ENCODE assay signal across 25 cellular contexts in the genomic region with DNA sequence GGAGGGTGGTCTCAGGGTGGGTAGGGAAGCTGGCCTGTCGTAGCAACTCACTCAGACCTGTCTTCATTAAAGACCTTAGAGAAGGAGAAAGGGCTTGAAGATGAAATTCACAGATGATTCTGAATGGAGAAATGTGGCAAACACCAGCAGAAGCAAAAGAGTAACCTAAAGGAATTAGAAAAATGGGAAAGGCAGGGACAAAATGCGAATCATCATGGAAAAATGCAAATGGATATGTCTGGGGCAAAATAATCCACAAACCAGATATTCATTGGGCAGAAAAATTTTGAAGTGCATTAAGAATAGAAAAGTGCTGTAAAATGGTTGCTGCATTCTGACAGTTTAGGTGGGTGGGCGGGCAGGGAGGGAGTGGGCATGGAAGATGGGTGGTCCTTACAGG.
"Had no signal": no experiment of that assay in that cellular context is flagged by ENCODE, and none has a peak within 500 bp of the region (broad histone marks: within the 10 kb centered on the region; RNA-seq: fewer than 3 reads in every experiment).

No MANE protein-coding gene starts in this region.

- H3K27ac Mint-ChIP-seq: activated CD4-positive, alpha-beta T cell treated with anti-CD3 and anti-CD28 coated beads, Interleukin-2, amount 10 ng/mL, durations not matched to agents 7 days and 5 days; activated naive CD4-positive, alpha-beta T cell treated with anti-CD3 and anti-CD28 coated beads, Interleukin-2, amount 10 ng/mL, durations not matched to agents 7 days and 5 days; naive B cell had no signal

- H3K36me3 ChIP-seq: gastrocnemius medialis, left lung, prostate gland, right atrium auricular region, suprapubic skin, transverse colon, vagina had no signal

- H3K27me3 Mint-ChIP-seq: stimulated activated naive CD8-positive, alpha-beta T cell treated with anti-CD3 and anti-CD28 coated beads, Interleukin-15, amount 100 ng/mL, for 72 hours had no signal

- H3K9me3 ChIP-seq: body of pancreas, gastrocnemius medialis, left lung, prostate gland, right atrium auricular region, suprapubic skin, transverse colon, vagina had no signal

- H3K36me3 Mint-ChIP-seq: activated naive CD4-positive, alpha-beta T cell treated with anti-CD3 and anti-CD28 coated beads, Interleukin-2, amount 10 ng/mL, durations not matched to agents 7 days and 5 days; naive B cell had no signal

- H3K9me3 Mint-ChIP-seq: activated CD4-positive, alpha-beta T cell treated with anti-CD3 and anti-CD28 coated beads, Interleukin-2, amount 10 ng/mL, durations not matched to agents 7 days and 5 days; activated naive CD4-positive, alpha-beta T cell treated with anti-CD3 and anti-CD28 coated beads, Interleukin-2, amount 10 ng/mL, durations not matched to agents 7 days and 5 days; neural crest cell; stimulated activated naive CD8-positive, alpha-beta T cell treated with anti-CD3 and anti-CD28 coated beads, Interleukin-15, amount 100 ng/mL, for 72 hours had no signal

- ATAC-seq: body of pancreas; gastrocnemius medialis; left lung; stimulated activated naive CD8-positive, alpha-beta T cell treated with anti-CD3 and anti-CD28 coated beads, Interleukin-15, amount 100 ng/mL, for 72 hours had no signal

- DNase-seq: activated CD4-positive, alpha-beta T cell treated with anti-CD3 and anti-CD28 coated beads, Interleukin-2, amount 10 ng/mL, durations not matched to agents 7 days and 5 days; activated CD4-positive, CD25-positive, alpha-beta regulatory T cell; activated CD8-positive, alpha-beta memory T cell treated with anti-CD3 and anti-CD28 coated beads, Interleukin-2, amount 50 U/mL, for 48 hours; activated effector memory CD4-positive, alpha-beta T cell treated with Interleukin-2 at 50 U/mL for 16 hours; activated naive CD4-positive, alpha-beta T cell treated with anti-CD3 and anti-CD28 coated beads, Interleukin-2, amount 10 ng/mL, durations not matched to agents 7 days and 5 days; activated T-cell treated with anti-CD3 and anti-CD28 coated beads, Interleukin-2, amount 50 U/mL, for 48 hours; body of pancreas; dorsolateral prefrontal cortex; gastrocnemius medialis; head of caudate nucleus; left lung; mammary epithelial cell; naive B cell; stimulated activated CD4-positive, alpha-beta T cell treated with anti-CD3 and anti-CD28 coated beads, Interleukin-15, amount 100 ng/mL, for 24 hours; stimulated activated CD4-positive, alpha-beta T cell treated with anti-CD3 and anti-CD28 coated beads, Interleukin-2, amount 100 ng/mL, for 48 hours; stimulated activated naive CD8-positive, alpha-beta T cell treated with anti-CD3 and anti-CD28 coated beads, Interleukin-15, amount 100 ng/mL, for 72 hours; T-helper 1 cell; T-helper 9 cell; transverse colon had no signal

- H3K27me3 ChIP-seq: body of pancreas, dorsolateral prefrontal cortex, gastrocnemius medialis, left lung, right atrium auricular region, suprapubic skin, transverse colon, vagina had no signal

- H3K4me1 ChIP-seq: body of pancreas, gastrocnemius medialis, left lung, prostate gland, right atrium auricular region, suprapubic skin, transverse colon, vagina had no signal

- H3K4me1 Mint-ChIP-seq: activated CD4-positive, alpha-beta T cell treated with anti-CD3 and anti-CD28 coated beads, Interleukin-2, amount 10 ng/mL, durations not matched to agents 7 days and 5 days; activated naive CD4-positive, alpha-beta T cell treated with anti-CD3 and anti-CD28 coated beads, Interleukin-2, amount 10 ng/mL, durations not matched to agents 7 days and 5 days; naive B cell; neural crest cell; stimulated activated naive CD8-positive, alpha-beta T cell treated with anti-CD3 and anti-CD28 coated beads, Interleukin-15, amount 100 ng/mL, for 72 hours had no signal

- H3K27ac ChIP-seq: body of pancreas, dorsolateral prefrontal cortex, gastrocnemius medialis, left lung, prostate gland, right atrium auricular region, suprapubic skin, transverse colon, vagina had no signal

- H3K4me3 Mint-ChIP-seq: activated CD4-positive, alpha-beta T cell treated with anti-CD3 and anti-CD28 coated beads, Interleukin-2, amount 10 ng/mL, durations not matched to agents 7 days and 5 days; activated naive CD4-positive, alpha-beta T cell treated with anti-CD3 and anti-CD28 coated beads, Interleukin-2, amount 10 ng/mL, durations not matched to agents 7 days and 5 days; naive B cell; neural crest cell; stimulated activated naive CD8-positive, alpha-beta T cell treated with anti-CD3 and anti-CD28 coated beads, Interleukin-15, amount 100 ng/mL, for 72 hours had no signal

- H3K4me3 ChIP-seq: body of pancreas, dorsolateral prefrontal cortex, gastrocnemius medialis, left lung, prostate gland, right atrium auricular region, skin epidermis, suprapubic skin, transverse colon, vagina had no signal
